12 cellular contexts compared by ENCODE assay signal in genomic region chr11:128603752-128604472, GRCh38. TPM values are rescaled to one million over a fixed set of nuclear protein-coding genes. Genes with fewer than 3 reads are reported as not detected.
A peak's percentile ranks its signal among the peaks of the same experiment; 100 is the strongest.
DNase-seq lines count a peak whose midpoint lies in the region; ATAC-seq and TF ChIP-seq lines count a peak whose summit lies in the region.
"Had no signal": no experiment of that assay in that cellular context is flagged by ENCODE, and none has a peak within 500 bp of the region (broad histone marks: within the 10 kb centered on the region; RNA-seq: fewer than 3 reads in every experiment).

No MANE protein-coding gene starts in this region.

- no peak for TF ChIP-seq POLR2A in upper lobe of left lung (IDR thresholded peaks at IDR 0.05)

- TF ChIP-seq CTCF in activated B cell treated with CpG ODN at 0.5 μM for 24 hours (IDR thresholded peaks at IDR 0.05) (no peak), upper lobe of left lung (IDR thresholded peaks at IDR 0.05) (no peak)

- TF ChIP-seq EP300 in upper lobe of left lung (IDR thresholded peaks at IDR 0.05), result no peak

- peaks cover 0 to 10% (median 3%) of the 10 kb centered on the region in 4 donors for H3K4me1 ChIP-seq in upper lobe of left lung
- H3K4me1 ChIP-seq in CD4-positive, alpha-beta memory T cell (ENCODE audit: insufficient read depth, low read length), result peaks cover 28% of the 10 kb centered on the region

- 61 to 70% methylated on average over 5 of the region's 5 CpGs for WGBS in upper lobe of left lung, 2 donors

- no peaks in the 10 kb centered on the region for H3K9me3 ChIP-seq in upper lobe of left lung
- H3K9me3 ChIP-seq in CD4-positive, alpha-beta memory T cell (ENCODE audit: control insufficient read depth in 1 of 2, low read length in 2 of 2), result no peaks in the 10 kb centered on the region

- no peak overlapping the region for H3K4me3 Mint-ChIP-seq in activated B cell treated with CpG ODN at 0.5 μM for 24 hours
- no peak overlapping the region for H3K4me3 Mint-ChIP-seq in CD4-positive, alpha-beta memory T cell
- H3K4me3 Mint-ChIP-seq: activated naive CD8-positive, alpha-beta T cell treated with anti-CD3 and anti-CD28 coated beads, Interleukin-2, amount 10 ng/mL, durations not matched to agents 7 days and 5 days; CD8-positive, alpha-beta memory T cell; T-helper 2 cell treated with Interferon-gamma antibody and Interleukin-4, amounts not matched to agents 5 μg/mL and 100 μg/mL, for 36 hours had no signal

- DNase-seq in Right ventricle myocardium superior (no peak), left ventricle myocardium superior (no peak), activated B cell treated with CpG ODN at 0.5 μM for 24 hours (no peak), upper lobe of left lung (no peak), SK-N-DZ (ENCODE audit: low spot score) (no peak)
- DNase-seq in CD4-positive, alpha-beta memory T cell, result no peak
- DNase-seq: activated naive CD8-positive, alpha-beta T cell treated with anti-CD3 and anti-CD28 coated beads, Interleukin-2, amount 10 ng/mL, durations not matched to agents 7 days and 5 days; CD8-positive, alpha-beta memory T cell; KG1 had no signal

- no peak overlapping the region for H3K4me3 ChIP-seq in upper lobe of left lung
- no peak overlapping the region for H3K4me3 ChIP-seq in CD4-positive, alpha-beta memory T cell (ENCODE audit: low read length in 2 of 2)

- H3K27ac ChIP-seq in upper lobe of left lung, result peak overlapping the region in 3 of 4 donors; percentile 9 to 76 (median 46)
- no peak overlapping the region for H3K27ac ChIP-seq in CD4-positive, alpha-beta memory T cell (ENCODE audit: low read depth, low read length)

- POLR2A ChIA-PET in activated B cell treated with CpG ODN at 0.5 μM for 24 hours (lab: Charles Lee), result interaction anchor here (0.8 to 13.7 kb wide), 10 partner anchors 10 to 314 kb away, joined by 3 to 574 read pairs (median 5); no protein-coding TSS in a partner anchor
- POLR2A ChIA-PET in CD4-positive, alpha-beta memory T cell (lab: Charles Lee; ENCODE audit: partially characterized antibody), result interaction anchor here (0.8 to 13.1 kb wide), 9 partner anchors 11 to 127 kb away, joined by 3 to 130 read pairs (median 3); no protein-coding TSS in a partner anchor

- ATAC-seq in Right ventricle myocardium superior (ENCODE audit: poor library complexity), result peak; percentile 31
- ATAC-seq in left ventricle myocardium superior, result no peak
- ATAC-seq in HG02759 (IDR thresholded peaks at IDR 0.05; ENCODE audit: unreplicated experiment), result peak; percentile 73
- peak; percentile 63 for ATAC-seq in activated B cell treated with CpG ODN at 0.5 μM for 24 hours (ENCODE audit: low read depth)
- peak; percentile 10 to 59 for ATAC-seq in upper lobe of left lung (ENCODE audit: low FRiP score in 2 of 2)
- no peak for ATAC-seq in GM19328 (IDR thresholded peaks at IDR 0.05; ENCODE audit: unreplicated experiment)

- no peaks in the 10 kb centered on the region for H3K36me3 Mint-ChIP-seq in activated B cell treated with CpG ODN at 0.5 μM for 24 hours (ENCODE audit: low read depth)
- H3K36me3 Mint-ChIP-seq in CD4-positive, alpha-beta memory T cell, result no peaks in the 10 kb centered on the region
- H3K36me3 Mint-ChIP-seq: activated naive CD8-positive, alpha-beta T cell treated with anti-CD3 and anti-CD28 coated beads, Interleukin-2, amount 10 ng/mL, durations not matched to agents 7 days and 5 days; CD8-positive, alpha-beta memory T cell had no signal

- intact Hi-C loops in Right ventricle myocardium superior (cut with DNase I) (no loop called here), left ventricle myocardium superior (cut with micrococcal nuclease) (no loop called here), activated B cell treated with CpG ODN at 0.5 μM for 24 hours (cut with micrococcal nuclease) (loop anchor here (1.0 to 2.0 kb wide), 4 partner anchors 15 to 314 kb away; no protein-coding TSS in a partner anchor)
- intact Hi-C loops in CD4-positive, alpha-beta memory T cell (cut with micrococcal nuclease), result no loop called here

- no peaks in the 10 kb centered on the region for H3K27me3 Mint-ChIP-seq in activated B cell treated with CpG ODN at 0.5 μM for 24 hours
- H3K27me3 Mint-ChIP-seq in CD4-positive, alpha-beta memory T cell, result no peaks in the 10 kb centered on the region
- H3K27me3 Mint-ChIP-seq: activated naive CD8-positive, alpha-beta T cell treated with anti-CD3 and anti-CD28 coated beads, Interleukin-2, amount 10 ng/mL, durations not matched to agents 7 days and 5 days had no signal

- peaks cover 70% of the 10 kb centered on the region for H3K4me1 Mint-ChIP-seq in activated B cell treated with CpG ODN at 0.5 μM for 24 hours
- peaks cover 11 to 29% (median 18%) of the 10 kb centered on the region in 4 donors for H3K4me1 Mint-ChIP-seq in CD4-positive, alpha-beta memory T cell

- H3K36me3 ChIP-seq in upper lobe of left lung, result no peaks in the 10 kb centered on the region
- H3K36me3 ChIP-seq in CD4-positive, alpha-beta memory T cell (ENCODE audit: insufficient read depth, low read length), result no peaks in the 10 kb centered on the region

- no peaks in the 10 kb centered on the region for H3K27me3 ChIP-seq in upper lobe of left lung
- H3K27me3 ChIP-seq in CD4-positive, alpha-beta memory T cell (ENCODE audit: insufficient read depth, low read length), result no peaks in the 10 kb centered on the region

- H3K9me3 Mint-ChIP-seq in activated B cell treated with CpG ODN at 0.5 μM for 24 hours, result no peaks in the 10 kb centered on the region
- H3K9me3 Mint-ChIP-seq in CD4-positive, alpha-beta memory T cell, result no peaks in the 10 kb centered on the region
- H3K9me3 Mint-ChIP-seq: activated naive CD8-positive, alpha-beta T cell treated with anti-CD3 and anti-CD28 coated beads, Interleukin-2, amount 10 ng/mL, durations not matched to agents 7 days and 5 days; CD8-positive, alpha-beta memory T cell; T-helper 2 cell treated with Interferon-gamma antibody and Interleukin-4, amounts not matched to agents 5 μg/mL and 100 μg/mL, for 36 hours had no signal

- H3K27ac Mint-ChIP-seq in activated B cell treated with CpG ODN at 0.5 μM for 24 hours, result peak overlapping the region; percentile 78
- H3K27ac Mint-ChIP-seq in CD4-positive, alpha-beta memory T cell, result peak overlapping the region in 2 of 7 donors; percentile 34 to 56
- H3K27ac Mint-ChIP-seq: activated naive CD8-positive, alpha-beta T cell treated with anti-CD3 and anti-CD28 coated beads, Interleukin-2, amount 10 ng/mL, durations not matched to agents 7 days and 5 days; T-helper 2 cell treated with Interferon-gamma antibody and Interleukin-4, amounts not matched to agents 5 μg/mL and 100 μg/mL, for 36 hours had no signal

- CTCF ChIA-PET in activated B cell treated with CpG ODN at 0.5 μM for 24 hours (lab: Charles Lee), result interaction anchor here (0.7 to 13.9 kb wide), 18 partner anchors 9 to 446 kb away, joined by 3 to 284 read pairs (median 4); partner anchors contain the start of gene FLI1
- CTCF ChIA-PET in CD4-positive, alpha-beta memory T cell (lab: Charles Lee; ENCODE audit: partially characterized antibody), result interaction anchor here (1.0 to 10.1 kb wide), 7 partner anchors 20 to 227 kb away, joined by 3 to 89 read pairs (median 8); no protein-coding TSS in a partner anchor

RNA-seq across cellular contexts. Expression of gene ETS1, which starts 16.6 kb away (rescaled TPM):
- total RNA-seq in Right ventricle myocardium superior (45.6 TPM), left ventricle myocardium superior (53.4 TPM), activated B cell treated with CpG ODN at 0.5 μM for 24 hours (286 and 301 TPM in 2 replicates), upper lobe of left lung (100 to 1,000 TPM in 1 of 6 donors, 10 to 100 TPM in 5; 29.3 to 107 (median 79.0) TPM)
- 100 to 1,000 TPM; 732 to 761 TPM for total RNA-seq in CD4-positive, alpha-beta memory T cell
- 100 to 1,000 TPM; 435 to 454 TPM for polyA plus RNA-seq in CD4-positive, alpha-beta memory T cell
- not detected in 2 replicates for polyA plus RNA-seq in SK-N-DZ (2014; cell fraction: cytosol; rRNA removed)
- not detected in 2 replicates for polyA plus RNA-seq in SK-N-DZ (2014; cell fraction: nucleus; rRNA removed)

Comparison
In these comparisons a context has a peak if more than half of its experiments do, and no peak if none do; other contexts are left out.
1. ATAC-seq: peak in Right ventricle myocardium superior (single experiment), HG02759 (single experiment), activated B cell treated with CpG ODN at 0.5 μM for 24 hours (single experiment) and upper lobe of left lung (2 of 2); none in left ventricle myocardium superior (single experiment) and GM19328 (single experiment).